ENCODE assay signal across 13 cellular contexts in the genomic region with DNA sequence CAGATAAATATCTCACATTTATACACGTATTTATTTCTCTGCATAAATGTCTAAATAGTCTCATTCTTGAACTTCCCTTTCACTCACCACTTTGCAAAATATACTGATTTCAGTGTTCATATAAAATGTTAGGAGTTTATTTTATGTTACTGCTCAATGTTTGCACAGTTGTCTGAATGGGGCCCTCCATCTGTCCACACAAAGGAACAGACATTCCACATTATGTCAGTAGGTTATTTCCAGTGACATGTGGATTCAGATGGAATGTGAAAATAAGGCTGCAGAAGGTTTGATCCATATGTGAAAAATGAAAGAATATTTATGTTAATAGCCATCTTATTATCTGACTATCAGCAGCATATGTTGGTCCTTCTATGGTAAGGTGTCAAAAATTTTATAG.
"Had no signal": no experiment of that assay in that cellular context is flagged by ENCODE, and none has a peak within 500 bp of the region (broad histone marks: within the 10 kb centered on the region; RNA-seq: fewer than 3 reads in every experiment).

No MANE protein-coding gene starts in this region.

- H3K27me3 Mint-ChIP-seq: activated CD4-positive, alpha-beta T cell treated with anti-CD3 and anti-CD28 coated beads, Interleukin-2, amount 10 ng/mL, durations not matched to agents 7 days and 5 days had no signal

- H3K4me1 Mint-ChIP-seq: activated CD4-positive, alpha-beta T cell treated with anti-CD3 and anti-CD28 coated beads, Interleukin-2, amount 10 ng/mL, durations not matched to agents 7 days and 5 days; endodermal cell had no signal

- DNase-seq: activated CD4-positive, alpha-beta T cell treated with anti-CD3 and anti-CD28 coated beads, Interleukin-2, amount 10 ng/mL, durations not matched to agents 7 days and 5 days; activated CD8-positive, alpha-beta memory T cell treated with anti-CD3 and anti-CD28 coated beads for 24 hours; dorsolateral prefrontal cortex; endodermal cell; heart right ventricle; left cardiac atrium; lower lobe of right lung; midbrain; right lobe of liver; stimulated activated CD4-positive, alpha-beta T cell treated with anti-CD3 and anti-CD28 coated beads, Interleukin-4, amount 100 ng/mL, for 4 hours; stimulated activated CD8-positive, alpha-beta memory T cell treated with anti-CD3 and anti-CD28 coated beads, Interleukin-4, amount 100 ng/mL, for 48 hours; stimulated activated naive CD4-positive, alpha-beta T cell treated with Interleukin-2 at 50 U/mL for 16 hours; substantia nigra had no signal

- ATAC-seq: heart right ventricle, left cardiac atrium, lower lobe of right lung, right lobe of liver had no signal

- H3K4me3 Mint-ChIP-seq: activated CD4-positive, alpha-beta T cell treated with anti-CD3 and anti-CD28 coated beads, Interleukin-2, amount 10 ng/mL, durations not matched to agents 7 days and 5 days; endodermal cell had no signal

- H3K9me3 Mint-ChIP-seq: endodermal cell had no signal

- H3K27ac Mint-ChIP-seq: activated CD4-positive, alpha-beta T cell treated with anti-CD3 and anti-CD28 coated beads, Interleukin-2, amount 10 ng/mL, durations not matched to agents 7 days and 5 days; endodermal cell had no signal
